13 cellular contexts compared by ENCODE assay signal in the genomic region with DNA sequence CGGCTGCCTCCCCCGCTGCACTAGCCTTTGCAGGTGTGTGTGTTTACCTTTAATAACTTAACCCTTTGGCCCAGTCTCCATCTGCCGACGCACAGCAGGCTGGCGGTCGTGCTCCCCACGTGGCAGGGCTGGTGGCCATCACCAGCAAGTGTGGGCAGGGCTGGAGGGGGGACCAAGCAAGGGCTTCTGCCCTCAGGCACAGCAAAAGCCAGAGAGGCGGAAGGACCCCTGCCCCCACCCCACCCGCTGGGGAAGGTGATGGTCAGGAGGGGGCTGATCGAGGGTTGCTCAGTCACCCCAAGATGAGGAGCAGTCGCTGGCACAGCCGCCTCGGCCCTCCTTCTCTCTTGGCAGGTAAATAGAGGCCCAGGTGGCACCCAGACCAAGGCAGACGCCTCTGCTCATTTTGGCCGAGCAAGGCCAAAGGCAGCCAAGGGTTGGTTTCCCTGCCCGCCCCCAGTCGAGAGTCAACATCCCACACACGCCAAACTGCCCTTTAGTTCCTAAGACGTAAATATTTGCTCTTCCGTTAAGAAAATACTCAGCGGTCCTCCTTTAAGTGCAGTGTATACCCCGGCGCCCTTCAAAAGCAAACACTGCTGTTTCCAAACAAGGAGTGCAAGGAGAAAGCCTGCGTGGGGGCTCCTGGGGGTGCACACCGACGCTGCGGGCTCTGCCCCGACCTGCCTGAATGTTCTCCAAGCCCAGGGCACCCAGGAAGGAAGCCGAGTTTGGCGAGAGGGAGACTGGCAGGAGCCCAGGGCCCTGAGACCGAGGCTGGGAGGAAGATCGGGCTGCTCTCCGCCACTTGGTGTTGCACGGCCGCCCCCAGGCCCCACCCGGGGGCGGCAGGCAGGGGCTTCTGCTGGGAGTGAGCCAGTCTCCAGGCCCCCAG.
DNase-seq lines count a peak whose midpoint lies in the region; ATAC-seq and TF ChIP-seq lines count a peak whose summit lies in the region.
"Had no signal": no experiment of that assay in that cellular context is flagged by ENCODE, and none has a peak within 500 bp of the region (broad histone marks: within the 10 kb centered on the region; RNA-seq: fewer than 3 reads in every experiment).

No MANE protein-coding gene starts in this region.

- DNase-seq in Caco-2: peak; percentile 64 to 74
- DNase-seq in NCI-H1105 treated with DMSO at 0.1 percent for 48 hours (lab: John Stamatoyannopoulos, UW): peak; percentile 45
- peak; percentile 32 for DNase-seq in choroid plexus epithelial cell (ENCODE audit: low read depth)
- DNase-seq in osteoblast (ENCODE audit: insufficient read length, low spot score, missing footprints): no peak
- no peak for DNase-seq in DMS114 treated with DMSO at 0.1 percent for 48 hours (lab: John Stamatoyannopoulos, UW; ENCODE audit: unreplicated experiment)
- DNase-seq in T-helper 1 cell: no peak
- DNase-seq in kidney tubule cell (ENCODE audit: low spot score): no peak
- DNase-seq: CD4-positive, alpha-beta T cell; NCI-H187 treated with DMSO at 0.1 percent for 48 hours; Peyer's patch had no signal

- H3K27me3 Mint-ChIP-seq in Caco-2 (ENCODE audit: insufficient read depth, unreplicated experiment): no peaks in the 10 kb centered on the region
- H3K27me3 Mint-ChIP-seq: CD4-positive, alpha-beta T cell had no signal

- no peak overlapping the region for H3K4me2 ChIP-seq in osteoblast (ENCODE audit: insufficient read depth, low read length)
- H3K4me2 ChIP-seq: GM23338 had no signal

- no peaks in the 10 kb centered on the region for H4K20me1 ChIP-seq in osteoblast (ENCODE audit: insufficient read depth, low read length)

- BruUV-seq in Caco-2 (replicated peaks; lab: Mats Ljungman, UMichigan): no TSS peak

- ATAC-seq in GM21526 (IDR thresholded peaks at IDR 0.05; ENCODE audit: low FRiP score, unreplicated experiment): no peak
- ATAC-seq: GM23338 had no signal

- peaks cover 21% of the 10 kb centered on the region for H3K36me3 Mint-ChIP-seq in Caco-2 (ENCODE audit: insufficient read depth, unreplicated experiment)

- no peaks in the 10 kb centered on the region for H3K9me3 Mint-ChIP-seq in Caco-2 (ENCODE audit: unreplicated experiment)
- H3K9me3 Mint-ChIP-seq: CD4-positive, alpha-beta T cell; GM23338 had no signal

- TF ChIP-seq CTCF in Caco-2 (IDR thresholded peaks at IDR 0.05; ENCODE audit: insufficient read depth in 1 of 2, low read depth in 1 of 2, low read length in 1 of 2, severe bottlenecking in 1 of 2, unreplicated experiment in 1 of 2): no peak
- no peak for TF ChIP-seq CTCF in choroid plexus epithelial cell (conservative IDR thresholded peaks at IDR 0.05; ENCODE audit: low read depth, low read length)
- no peak for TF ChIP-seq CTCF in osteoblast (IDR thresholded peaks at IDR 0.05; ENCODE audit: extremely low read depth, low read depth, low read length)

- H3K27me3 ChIP-seq in Caco-2 (replicated peaks; ENCODE audit: control insufficient read depth, insufficient read depth, low read length) (no peaks in the 10 kb centered on the region), osteoblast (ENCODE audit: insufficient read depth, low read length) (no peaks in the 10 kb centered on the region)
- H3K27me3 ChIP-seq: ovary, Peyer's patch had no signal

- H3K4me1 ChIP-seq in Caco-2 (peaks cover 63% of the 10 kb centered on the region), osteoblast (ENCODE audit: insufficient read depth, low read length) (peaks cover 10% of the 10 kb centered on the region)

- peak overlapping the region; percentile 56 for H3K4me3 Mint-ChIP-seq in Caco-2 (ENCODE audit: unreplicated experiment)
- H3K4me3 Mint-ChIP-seq: CD4-positive, alpha-beta T cell; GM23338 had no signal

- peak overlapping the region; percentile 65 for H2AFZ ChIP-seq in osteoblast (ENCODE audit: low read length)
- H2AFZ ChIP-seq: GM23338 had no signal

- POLR2A ChIA-PET in Caco-2 (lab: Charles Lee): interaction anchor here (0.8 to 1.7 kb wide), 3 partner anchors 11 to 301 kb away, joined by 3 to 20 read pairs (median 3); no protein-coding TSS in a partner anchor

- no peak overlapping the region for H3K4me3 ChIP-seq in Caco-2 (ENCODE audit: low read depth, low read length)
- no peak overlapping the region for H3K4me3 ChIP-seq in choroid plexus epithelial cell (ENCODE audit: low read depth, low read length)
- no peak overlapping the region for H3K4me3 ChIP-seq in osteoblast (ENCODE audit: insufficient read depth, low read length)
- H3K4me3 ChIP-seq: GM23338, ovary, Peyer's patch had no signal

- no peaks in the 10 kb centered on the region for H3K79me2 ChIP-seq in osteoblast (ENCODE audit: insufficient read depth, low read length)

- CTCF ChIA-PET in Caco-2 (lab: Charles Lee): interaction anchor here (1.2 to 1.3 kb wide), 2 partner anchors 11 to 301 kb away, joined by 5 to 12 read pairs; no protein-coding TSS in a partner anchor

- no peaks in the 10 kb centered on the region for H3K36me3 ChIP-seq in Caco-2 (ENCODE audit: control insufficient read depth, insufficient read depth, low read length)
- no peaks in the 10 kb centered on the region for H3K36me3 ChIP-seq in osteoblast (ENCODE audit: insufficient read depth, low read length)
- H3K36me3 ChIP-seq: ovary, Peyer's patch had no signal

- no peaks in the 10 kb centered on the region for H3K9me3 ChIP-seq in Caco-2
- H3K9me3 ChIP-seq in osteoblast (ENCODE audit: low read depth, low read length): no peaks in the 10 kb centered on the region
- H3K9me3 ChIP-seq: ovary, Peyer's patch had no signal

- intact Hi-C loops in Caco-2 (cut with micrococcal nuclease; ENCODE audit: unreplicated experiment): loop anchor here (1.0 to 5.0 kb wide), 2 partner anchors 11 to 303 kb away; no protein-coding TSS in a partner anchor

- no peak overlapping the region for H3K27ac ChIP-seq in osteoblast (ENCODE audit: low read depth, low read length)
- H3K27ac ChIP-seq: ovary had no signal

- H3K4me1 Mint-ChIP-seq in Caco-2 (ENCODE audit: low read depth, unreplicated experiment): peaks cover 35% of the 10 kb centered on the region

- H3K27ac Mint-ChIP-seq in Caco-2 (ENCODE audit: unreplicated experiment): peak overlapping the region; percentile 84
- H3K27ac Mint-ChIP-seq: CD4-positive, alpha-beta T cell; GM23338 had no signal

Comparison
In these comparisons a context has a peak if more than half of its experiments do, and no peak if none do; other contexts are left out.
1. DNase-seq: peak in Caco-2 (2 of 2), NCI-H1105 treated with DMSO at 0.1 percent for 48 hours (single experiment) and choroid plexus epithelial cell (single experiment); none in osteoblast (single experiment), DMS114 treated with DMSO at 0.1 percent for 48 hours (single experiment), T-helper 1 cell (0 of 5) and kidney tubule cell (single experiment).